ENCODE assay signal across 21 cellular contexts in the genomic region with DNA sequence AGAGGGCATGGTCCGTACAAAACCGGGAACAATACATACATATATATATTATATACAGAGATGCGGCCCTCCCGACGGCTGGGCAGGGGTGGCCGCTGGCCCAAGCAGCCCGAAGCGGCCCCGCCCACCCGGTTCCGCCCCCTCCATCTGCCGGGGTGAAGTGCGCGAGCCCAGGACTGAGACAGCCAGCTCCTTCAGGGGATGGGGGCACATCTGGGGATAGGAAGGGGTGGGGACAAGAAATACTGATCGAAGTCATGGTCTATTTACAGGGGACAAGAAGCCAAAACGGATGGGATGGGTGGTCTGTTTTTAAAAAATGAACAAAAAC. TPM values are rescaled to one million over a fixed set of nuclear protein-coding genes. Genes with fewer than 3 reads are reported as not detected.
A peak's percentile ranks its signal among the peaks of the same experiment; 100 is the strongest.
DNase-seq lines count a peak whose midpoint lies in the region; ATAC-seq, FAIRE-seq and TF ChIP-seq lines count a peak whose summit lies in the region.
"Had no signal": no experiment of that assay in that cellular context is flagged by ENCODE, and none has a peak within 500 bp of the region (broad histone marks: within the 10 kb centered on the region; RNA-seq: fewer than 3 reads in every experiment).

No MANE protein-coding gene starts in this region.

- POLR2A ChIA-PET in HCT116 (lab: Charles Lee): no interaction called here
- POLR2A ChIA-PET in activated CD4-positive, alpha-beta T cell treated with anti-CD3 and anti-CD28 coated beads for 36 hours (lab: Charles Lee): no interaction called here

- no peaks in the 10 kb centered on the region for H3K9me2 ChIP-seq in HCT116 (ENCODE audit: insufficient read depth)

- CTCF ChIA-PET in HCT116 (lab: Charles Lee): no interaction called here
- CTCF ChIA-PET in activated CD4-positive, alpha-beta T cell treated with anti-CD3 and anti-CD28 coated beads for 36 hours (lab: Charles Lee): no interaction called here

- TF ChIP-seq POLR2A in HCT116 (IDR thresholded peaks at IDR 0.05; ENCODE audit: borderline replicate concordance, extremely low read depth, insufficient read depth, insufficient read length): no peak
- no peak for TF ChIP-seq POLR2A in stomach (IDR thresholded peaks at IDR 0.05)

- H3K9me3 Mint-ChIP-seq in chondrocyte (ENCODE audit: low read depth): no peaks in the 10 kb centered on the region
- no peaks in the 10 kb centered on the region for H3K9me3 Mint-ChIP-seq in activated CD4-positive, alpha-beta T cell treated with anti-CD3 and anti-CD28 coated beads for 36 hours (ENCODE audit: low read depth)
- H3K9me3 Mint-ChIP-seq: activated CD8-positive, alpha-beta T cell treated with anti-CD3 and anti-CD28 coated beads for 36 hours; activated T-cell treated with anti-CD3 and anti-CD28 coated beads, Interleukin-2, amount 50 U/mL, for 72 hours; natural killer cell had no signal

- no peaks in the 10 kb centered on the region for H4K20me1 ChIP-seq in HCT116 (ENCODE audit: insufficient read depth)

- DNase-seq in HCT116 (ENCODE audit: low read depth, low spot score) (no peak), chondrocyte (ENCODE audit: low spot score) (no peak), lung (ENCODE audit: low spot score) (no peak), stomach (no peak), mesenteric fat pad (ENCODE audit: low spot score) (no peak), GM19239 (ENCODE audit: insufficient read length, low spot score) (no peak)
- DNase-seq in activated CD4-positive, alpha-beta T cell treated with anti-CD3 and anti-CD28 coated beads for 36 hours: no peak
- DNase-seq: activated CD8-positive, alpha-beta T cell treated with anti-CD3 and anti-CD28 coated beads for 36 hours; activated T-cell treated with anti-CD3 and anti-CD28 coated beads, Interleukin-2, amount 50 U/mL, for 72 hours; lower lobe of right lung; MV-4-11; natural killer cell; NCI-H2029; NCI-H524 treated with DMSO at 0.1 percent for 48 hours; Peyer's patch; stimulated activated CD4-positive, alpha-beta T cell treated with anti-CD3 and anti-CD28 coated beads, Interleukin-2, amount 100 ng/mL, for 48 hours; testis had no signal

- no peak overlapping the region for H3K4me3 Mint-ChIP-seq in chondrocyte (ENCODE audit: unreplicated experiment)
- H3K4me3 Mint-ChIP-seq in activated CD4-positive, alpha-beta T cell treated with anti-CD3 and anti-CD28 coated beads for 36 hours: no peak overlapping the region
- H3K4me3 Mint-ChIP-seq: activated CD8-positive, alpha-beta T cell treated with anti-CD3 and anti-CD28 coated beads for 36 hours; activated T-cell treated with anti-CD3 and anti-CD28 coated beads, Interleukin-2, amount 50 U/mL, for 72 hours; natural killer cell had no signal

- no peaks in the 10 kb centered on the region for H3K27me3 Mint-ChIP-seq in chondrocyte (ENCODE audit: low read depth)
- H3K27me3 Mint-ChIP-seq in activated CD4-positive, alpha-beta T cell treated with anti-CD3 and anti-CD28 coated beads for 36 hours: peaks cover 8% of the 10 kb centered on the region

- RAD21 ChIA-PET in HCT116 (lab: Charles Lee; ENCODE audit: low non-redundant PET in 1 of 2, low total read pairs in 2 of 2, uncharacterized antibody in 2 of 2, unreplicated experiment in 2 of 2): interaction anchor here in 1 of 2 experiments (0.6 kb wide), 2 partner anchors 32 to 501 kb away, joined by 3 to 4 read pairs; a partner anchor contains a TSS

- peak overlapping the region; percentile 59 for H3K27ac Mint-ChIP-seq in chondrocyte (ENCODE audit: unreplicated experiment)
- no peak overlapping the region for H3K27ac Mint-ChIP-seq in activated CD4-positive, alpha-beta T cell treated with anti-CD3 and anti-CD28 coated beads for 36 hours
- H3K27ac Mint-ChIP-seq: activated CD8-positive, alpha-beta T cell treated with anti-CD3 and anti-CD28 coated beads for 36 hours; activated T-cell treated with anti-CD3 and anti-CD28 coated beads, Interleukin-2, amount 50 U/mL, for 72 hours had no signal

- H3K9ac ChIP-seq in HCT116 (ENCODE audit: low read length): no peak overlapping the region
- H3K9ac ChIP-seq: BLaER1 had no signal

- 41 to 61% methylated on average over 16 of the region's 16 CpGs for WGBS in lung, 2 donors
- 17 to 32% (median 26%) methylated on average over 13 to 16 of the region's 16 CpGs for WGBS in stomach, 5 donors

- H3K4me3 ChIP-seq in HCT116 (replicated peaks in 1 of 2; ENCODE audit: low read depth in 1 of 2, low read length in 2 of 2): no peak overlapping the region
- no peak overlapping the region for H3K4me3 ChIP-seq in lung
- H3K4me3 ChIP-seq in stomach: no peak overlapping the region
- H3K4me3 ChIP-seq: BLaER1, lower lobe of right lung, Peyer's patch, testis had no signal

- H3K4me1 Mint-ChIP-seq in chondrocyte (ENCODE audit: low read depth): peaks cover 38% of the 10 kb centered on the region
- H3K4me1 Mint-ChIP-seq in activated CD4-positive, alpha-beta T cell treated with anti-CD3 and anti-CD28 coated beads for 36 hours: peaks cover 25% of the 10 kb centered on the region

- H3K27me3 ChIP-seq in HCT116 (ENCODE audit: insufficient read depth, low read length) (no peaks in the 10 kb centered on the region), lung (ENCODE audit: control insufficient read depth, insufficient read depth) (no peaks in the 10 kb centered on the region), stomach (peaks cover 0 to 24% (median 23%) of the 10 kb centered on the region in 3 donors)
- H3K27me3 ChIP-seq: testis had no signal

- TF ChIP-seq RAD21 in HCT116 (IDR thresholded peaks at IDR 0.05; ENCODE audit: low read depth): no peak

- peaks cover 30% of the 10 kb centered on the region for H3K36me3 Mint-ChIP-seq in chondrocyte (ENCODE audit: low read depth)
- H3K36me3 Mint-ChIP-seq in activated CD4-positive, alpha-beta T cell treated with anti-CD3 and anti-CD28 coated beads for 36 hours (ENCODE audit: low read depth): peaks cover 33% of the 10 kb centered on the region
- H3K36me3 Mint-ChIP-seq: natural killer cell had no signal

- no peak overlapping the region for H3K4me2 ChIP-seq in HCT116 (ENCODE audit: low read length)
- H3K4me2 ChIP-seq: BLaER1 had no signal

- ATAC-seq in HCT116 (no peak), lung (ENCODE audit: insufficient read depth, low FRiP score) (no peak), HG02970 (IDR thresholded peaks at IDR 0.05; ENCODE audit: low FRiP score, unreplicated experiment) (no peak)
- ATAC-seq in activated CD4-positive, alpha-beta T cell treated with anti-CD3 and anti-CD28 coated beads for 36 hours: no peak
- ATAC-seq: activated CD8-positive, alpha-beta T cell treated with anti-CD3 and anti-CD28 coated beads for 36 hours; activated T-cell treated with anti-CD3 and anti-CD28 coated beads, Interleukin-2, amount 50 U/mL, for 72 hours; natural killer cell had no signal

- TF ChIP-seq CTCF in HCT116 (IDR thresholded peaks at IDR 0.05 in 2 of 3, conservative IDR thresholded peaks at IDR 0.05 in 1 of 3; ENCODE audit: borderline replicate concordance in 1 of 3, insufficient read depth in 1 of 3, low read depth in 2 of 3, low read length in 2 of 3) (no peak), chondrocyte (IDR thresholded peaks at IDR 0.05) (no peak), lung (IDR thresholded peaks at IDR 0.05; ENCODE audit: control extremely low read depth, extremely low read depth) (no peak), stomach (IDR thresholded peaks at IDR 0.05) (no peak)

- TF ChIP-seq EP300 in stomach (IDR thresholded peaks at IDR 0.05): no peak

- no peak overlapping the region for H2AFZ ChIP-seq in HCT116 (ENCODE audit: low read depth, low read length, poor library complexity, severe bottlenecking)

- H3K4me1 ChIP-seq in HCT116 (ENCODE audit: control insufficient read depth in 1 of 2, insufficient read depth in 2 of 2, low read length in 2 of 2) (peaks cover 12 to 25% of the 10 kb centered on the region in 2 experiments), lung (ENCODE audit: control insufficient read depth in 2 of 2, insufficient read depth in 2 of 2, low read length in 2 of 2) (peaks cover 4 to 8% of the 10 kb centered on the region in 2 donors), stomach (peaks cover 35 to 50% (median 39%) of the 10 kb centered on the region in 4 donors)

- peaks cover 12% of the 10 kb centered on the region; the same call in 1 of the 2 replicates for H3K79me2 ChIP-seq in HCT116 (ENCODE audit: insufficient read depth, low read length)

- intact Hi-C loops in HCT116 (cut with micrococcal nuclease): no loop called here
- intact Hi-C loops in stomach (cut with DNase I; ENCODE audit: low total_unique reads): no loop called here
- intact Hi-C loops in activated CD4-positive, alpha-beta T cell treated with anti-CD3 and anti-CD28 coated beads for 36 hours (cut with DNase I, micrococcal nuclease): no loop called here

- no TSS peak for BruUV-seq in HCT116 (replicated peaks; lab: Mats Ljungman, UMichigan)

- H3K36me3 ChIP-seq in HCT116 (ENCODE audit: control insufficient read depth in 1 of 2, insufficient read depth in 2 of 2, low read length in 2 of 2): peaks cover 43 to 45% of the 10 kb centered on the region in 2 experiments
- H3K36me3 ChIP-seq in lung (ENCODE audit: control insufficient read depth in 2 of 2, insufficient read depth in 2 of 2, low read length in 2 of 2): peaks cover 18 to 44% of the 10 kb centered on the region in 2 donors
- H3K36me3 ChIP-seq in stomach: peaks cover 41 to 49% (median 47%) of the 10 kb centered on the region in 4 donors

- no peak for FAIRE-seq in GM19239 (lab: Jason Lieb, UNC)
- FAIRE-seq: endometrium had no signal

- H3K9me3 ChIP-seq in HCT116 (ENCODE audit: control insufficient read depth in 1 of 2, insufficient read depth in 1 of 2, low read depth in 1 of 2, low read length in 2 of 2) (no peaks in the 10 kb centered on the region), lung (ENCODE audit: control insufficient read depth in 2 of 2, insufficient read depth in 1 of 2, low read length in 1 of 2) (no peaks in the 10 kb centered on the region), stomach (no peaks in the 10 kb centered on the region)
- H3K9me3 ChIP-seq: BLaER1, lower lobe of right lung, Peyer's patch, testis had no signal

- H3K27ac ChIP-seq in HCT116 (ENCODE audit: low read depth, low read length) (no peak overlapping the region), lung (ENCODE audit: low read depth in 1 of 2, low read length in 1 of 2) (peak overlapping the region; percentile 7 to 88), stomach (peak overlapping the region in 4 of 5 donors; percentile 16 to 64 (median 56))
- H3K27ac ChIP-seq: BLaER1, lower lobe of right lung had no signal

RNA-seq across cellular contexts. Expression of a gene that starts 3.8 kb away (rescaled TPM):
- total RNA-seq in HCT116 (2021; ENCODE audit: unreplicated experiment) (1.5 TPM), chondrocyte (26.0 to 29.4 TPM (median 27.6 TPM) in 3 replicates), lung (1 to 10 TPM; 3.3 to 4.4 TPM), stomach (10 to 100 TPM in 1 of 5 donors, 1 to 10 TPM in 2, not detected in 2; 1.5 to 87.0 (median 1.9) TPM), mesenteric fat pad (1.4 TPM)
- polyA plus RNA-seq in HCT116 (2012): 0.74 and 0.79 TPM in 2 replicates
- polyA plus RNA-seq in lung (1 to 10 TPM; 3.9 to 6.2 TPM), stomach (1 to 10 TPM; 1.3 to 2.3 (median 1.6) TPM)
- total RNA-seq in activated CD4-positive, alpha-beta T cell treated with anti-CD3 and anti-CD28 coated beads for 36 hours: 1 to 10 TPM in 1 of 2 experiments, under 1 TPM in 1; 0.77 to 1.1 TPM

RNA-seq across cellular contexts. Expression of a gene that starts 16.7 kb away (rescaled TPM):
- total RNA-seq in HCT116 (2021; ENCODE audit: unreplicated experiment): 112 TPM
- 65.7 and 68.5 TPM in 2 replicates for polyA plus RNA-seq in HCT116 (2012)
- 75.4 to 84.2 TPM (median 79.3 TPM) in 3 replicates for total RNA-seq in chondrocyte
- total RNA-seq in lung: 10 to 100 TPM; 31.7 to 77.4 TPM
- polyA plus RNA-seq in lung: 10 to 100 TPM; 38.1 to 61.5 TPM
- total RNA-seq in stomach: 10 to 100 TPM; 11.6 to 64.2 (median 22.5) TPM
- 10 to 100 TPM; 13.1 to 28.8 (median 14.2) TPM for polyA plus RNA-seq in stomach
- 10 to 100 TPM; 61.1 to 64.0 TPM for total RNA-seq in activated CD4-positive, alpha-beta T cell treated with anti-CD3 and anti-CD28 coated beads for 36 hours
- 56.5 TPM for total RNA-seq in mesenteric fat pad

RNA-seq across cellular contexts. Expression of a gene that starts 32.1 kb away (rescaled TPM):
- total RNA-seq in HCT116 (2021; ENCODE audit: unreplicated experiment) (0.37 TPM), chondrocyte (0.85 to 5.5 TPM (median 1.3 TPM) in 3 replicates), lung (10 to 100 TPM in 1 of 2 donors, 1 to 10 TPM in 1; 5.0 to 18.2 TPM), stomach (10 to 100 TPM in 3 of 5 donors, 1 to 10 TPM in 2; 5.4 to 89.3 (median 21.4) TPM), mesenteric fat pad (0.32 TPM)
- 0.21 and 0.56 TPM in 2 replicates for polyA plus RNA-seq in HCT116 (2012)
- polyA plus RNA-seq in lung (10 to 100 TPM in 1 of 2 donors, 1 to 10 TPM in 1; 9.7 to 19.4 TPM), stomach (10 to 100 TPM in 1 of 3 donors, 1 to 10 TPM in 2; 6.0 to 24.3 (median 8.7) TPM)
- under 1 TPM in 1 of 2 experiments, not detected in 1; 0.26 TPM for total RNA-seq in activated CD4-positive, alpha-beta T cell treated with anti-CD3 and anti-CD28 coated beads for 36 hours
- total RNA-seq: fibroblast of villous mesenchyme, natural killer cell had no signal

RNA-seq across cellular contexts. Expression of a gene that starts 38.6 kb away (rescaled TPM):
- 39.1 TPM for total RNA-seq in HCT116 (2021; ENCODE audit: unreplicated experiment)
- polyA plus RNA-seq in HCT116 (2012): 62.1 and 68.9 TPM in 2 replicates
- 28.9 to 38.0 TPM (median 31.1 TPM) in 3 replicates for total RNA-seq in chondrocyte
- 10 to 100 TPM; 23.2 to 27.8 TPM for total RNA-seq in lung
- polyA plus RNA-seq in lung: 10 to 100 TPM in 1 of 2 donors, 1 to 10 TPM in 1; 10.0 to 15.7 TPM
- total RNA-seq in stomach: 100 to 1,000 TPM in 1 of 5 donors, 10 to 100 TPM in 2, 1 to 10 TPM in 2; 4.6 to 255 (median 31.2) TPM
- 10 to 100 TPM; 13.5 to 20.6 (median 20.1) TPM for polyA plus RNA-seq in stomach
- total RNA-seq in activated CD4-positive, alpha-beta T cell treated with anti-CD3 and anti-CD28 coated beads for 36 hours: 10 to 100 TPM in 1 of 2 experiments, 1 to 10 TPM in 1; 9.8 to 16.2 TPM
- 41.9 TPM for total RNA-seq in mesenteric fat pad
